ENCODE assay signal across 8 cellular contexts in the genomic region with DNA sequence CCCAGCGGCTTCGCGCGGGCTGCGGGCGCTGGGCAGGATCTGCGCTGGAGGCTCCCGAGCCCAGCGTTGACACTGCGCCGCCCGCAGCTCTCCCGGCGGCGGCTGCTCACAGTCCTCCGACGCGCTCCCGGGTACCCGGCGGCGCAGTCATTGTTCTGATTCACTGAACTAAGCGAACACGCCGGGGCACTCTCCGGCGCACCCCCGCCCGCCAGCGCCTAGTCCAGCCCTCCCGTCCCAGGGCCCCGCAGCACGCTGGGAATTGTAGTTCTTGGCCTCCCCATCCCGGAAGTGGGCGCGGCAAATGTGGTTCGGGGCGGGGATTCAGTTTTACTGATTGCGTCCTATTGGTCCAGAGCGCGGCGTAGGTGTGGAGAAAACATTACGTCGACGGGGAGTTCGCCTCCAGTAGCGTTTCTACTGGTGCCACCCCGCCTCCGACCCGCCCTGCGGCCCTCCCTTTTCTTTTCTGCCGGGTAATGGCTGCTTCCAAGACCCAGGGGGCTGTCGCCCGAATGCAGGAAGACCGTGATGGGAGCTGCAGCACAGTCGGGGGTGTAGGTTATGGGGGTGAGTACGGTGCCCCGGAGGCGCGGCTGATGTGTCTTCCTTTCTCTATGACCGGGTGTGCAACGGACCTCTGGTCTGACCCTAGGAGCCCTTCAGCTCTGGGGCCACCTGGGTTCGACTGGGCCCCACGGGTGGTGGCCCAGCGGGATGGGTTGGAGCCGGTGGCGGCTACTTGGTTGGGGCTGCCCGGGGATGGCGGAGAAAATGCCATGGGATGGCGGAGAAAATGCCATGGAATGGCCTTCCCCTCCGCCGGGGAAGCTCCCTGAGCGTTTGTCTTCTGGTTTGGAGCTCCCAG. TPM values are rescaled to one million over a fixed set of nuclear protein-coding genes. Genes with fewer than 3 reads are reported as not detected.
A peak's percentile ranks its signal among the peaks of the same experiment; 100 is the strongest.
DNase-seq lines count a peak whose midpoint lies in the region; ATAC-seq and TF ChIP-seq lines count a peak whose summit lies in the region.

A gene with protein sequence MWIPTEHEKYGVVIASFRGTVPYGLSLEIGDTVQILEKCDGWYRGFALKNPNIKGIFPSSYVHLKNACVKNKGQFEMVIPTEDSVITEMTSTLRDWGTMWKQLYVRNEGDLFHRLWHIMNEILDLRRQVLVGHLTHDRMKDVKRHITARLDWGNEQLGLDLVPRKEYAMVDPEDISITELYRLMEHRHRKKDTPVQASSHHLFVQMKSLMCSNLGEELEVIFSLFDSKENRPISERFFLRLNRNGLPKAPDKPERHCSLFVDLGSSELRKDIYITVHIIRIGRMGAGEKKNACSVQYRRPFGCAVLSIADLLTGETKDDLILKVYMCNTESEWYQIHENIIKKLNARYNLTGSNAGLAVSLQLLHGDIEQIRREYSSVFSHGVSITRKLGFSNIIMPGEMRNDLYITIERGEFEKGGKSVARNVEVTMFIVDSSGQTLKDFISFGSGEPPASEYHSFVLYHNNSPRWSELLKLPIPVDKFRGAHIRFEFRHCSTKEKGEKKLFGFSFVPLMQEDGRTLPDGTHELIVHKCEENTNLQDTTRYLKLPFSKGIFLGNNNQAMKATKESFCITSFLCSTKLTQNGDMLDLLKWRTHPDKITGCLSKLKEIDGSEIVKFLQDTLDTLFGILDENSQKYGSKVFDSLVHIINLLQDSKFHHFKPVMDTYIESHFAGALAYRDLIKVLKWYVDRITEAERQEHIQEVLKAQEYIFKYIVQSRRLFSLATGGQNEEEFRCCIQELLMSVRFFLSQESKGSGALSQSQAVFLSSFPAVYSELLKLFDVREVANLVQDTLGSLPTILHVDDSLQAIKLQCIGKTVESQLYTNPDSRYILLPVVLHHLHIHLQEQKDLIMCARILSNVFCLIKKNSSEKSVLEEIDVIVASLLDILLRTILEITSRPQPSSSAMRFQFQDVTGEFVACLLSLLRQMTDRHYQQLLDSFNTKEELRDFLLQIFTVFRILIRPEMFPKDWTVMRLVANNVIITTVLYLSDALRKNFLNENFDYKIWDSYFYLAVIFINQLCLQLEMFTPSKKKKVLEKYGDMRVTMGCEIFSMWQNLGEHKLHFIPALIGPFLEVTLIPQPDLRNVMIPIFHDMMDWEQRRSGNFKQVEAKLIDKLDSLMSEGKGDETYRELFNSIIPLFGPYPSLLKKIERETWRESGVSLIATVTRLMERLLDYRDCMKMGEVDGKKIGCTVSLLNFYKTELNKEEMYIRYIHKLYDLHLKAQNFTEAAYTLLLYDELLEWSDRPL (N-terminal part only) (minus strand): TSS at position 162 of the 868 bp plus-strand sequence. CDS start 261 bp downstream, outside the sequence.
A gene with protein sequence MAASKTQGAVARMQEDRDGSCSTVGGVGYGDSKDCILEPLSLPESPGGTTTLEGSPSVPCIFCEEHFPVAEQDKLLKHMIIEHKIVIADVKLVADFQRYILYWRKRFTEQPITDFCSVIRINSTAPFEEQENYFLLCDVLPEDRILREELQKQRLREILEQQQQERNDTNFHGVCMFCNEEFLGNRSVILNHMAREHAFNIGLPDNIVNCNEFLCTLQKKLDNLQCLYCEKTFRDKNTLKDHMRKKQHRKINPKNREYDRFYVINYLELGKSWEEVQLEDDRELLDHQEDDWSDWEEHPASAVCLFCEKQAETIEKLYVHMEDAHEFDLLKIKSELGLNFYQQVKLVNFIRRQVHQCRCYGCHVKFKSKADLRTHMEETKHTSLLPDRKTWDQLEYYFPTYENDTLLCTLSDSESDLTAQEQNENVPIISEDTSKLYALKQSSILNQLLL (plus strand): TSS at position 458 of the 868 bp plus-strand sequence. CDS start 22 bp downstream, at position 480.

- H3K36me3 Mint-ChIP-seq in CD4-positive, alpha-beta T cell (ENCODE audit: low read depth) = peaks cover 13% of the 10 kb centered on the region
- no peaks in the 10 kb centered on the region for H3K36me3 Mint-ChIP-seq in activated CD4-positive, alpha-beta memory T cell treated with anti-CD3 and anti-CD28 coated beads for 36 hours

- intact Hi-C loops in CD4-positive, alpha-beta T cell (cut with DNase I, micrococcal nuclease) = loop anchor here (1.0 to 10.0 kb wide), 7 partner anchors 186 to 911 kb away; a partner anchor contains a TSS
- intact Hi-C loops in activated CD4-positive, alpha-beta memory T cell treated with anti-CD3 and anti-CD28 coated beads for 36 hours (cut with micrococcal nuclease) = loop anchor here (1.0 to 2.0 kb wide), 7 partner anchors 14 to 912 kb away; a partner anchor contains a TSS
- intact Hi-C loops in right lobe of liver (cut with DNase I) = no loop called here

- peak; percentile 98 to 100 (median 99) for DNase-seq in CD4-positive, alpha-beta T cell
- DNase-seq in NCI-H82 (lab: John Stamatoyannopoulos, UW) (peak; percentile 100), right lobe of liver (peak; percentile 99 to 100 (median 99))
- DNase-seq in activated CD4-positive, alpha-beta memory T cell treated with anti-CD3 and anti-CD28 coated beads for 36 hours = peak; percentile 99
- DNase-seq in stimulated activated CD4-positive, alpha-beta T cell treated with anti-CD3 and anti-CD28 coated beads, Interleukin-4, amount 100 ng/mL, for 24 hours = peak; percentile 100

- no peak for TF ChIP-seq CTCF in CD4-positive, alpha-beta T cell (IDR thresholded peaks at IDR 0.05)
- no peak for TF ChIP-seq CTCF in right lobe of liver (IDR thresholded peaks at IDR 0.05)

- H3K4me3 ChIP-seq in duodenal mucosa (ENCODE audit: low read depth in 1 of 2, low read length in 2 of 2) (peak within 1 kb of the TSS; percentile 97 to 98), right lobe of liver (peak within 1 kb of the TSS; percentile 89 to 91 (median 90))

- H3K27ac ChIP-seq in CD4-positive, alpha-beta T cell (ENCODE audit: low read depth, low read length) = peak within 1 kb of the TSS; percentile 48
- H3K27ac ChIP-seq in duodenal mucosa (ENCODE audit: low read depth, low read length) (peak within 1 kb of the TSS; percentile 59), right lobe of liver (peak within 1 kb of the TSS; percentile 80 to 94 (median 86))

- peaks cover 55% of the 10 kb centered on the region for H3K4me1 Mint-ChIP-seq in CD4-positive, alpha-beta T cell (ENCODE audit: low read depth)
- peaks cover 27% of the 10 kb centered on the region for H3K4me1 Mint-ChIP-seq in activated CD4-positive, alpha-beta memory T cell treated with anti-CD3 and anti-CD28 coated beads for 36 hours (ENCODE audit: low read depth)

- peaks cover 30% of the 10 kb centered on the region for H3K27me3 Mint-ChIP-seq in CD4-positive, alpha-beta T cell
- H3K27me3 Mint-ChIP-seq in activated CD4-positive, alpha-beta memory T cell treated with anti-CD3 and anti-CD28 coated beads for 36 hours = peaks cover 30% of the 10 kb centered on the region

- H3K4me3 Mint-ChIP-seq in CD4-positive, alpha-beta T cell = peak within 1 kb of the TSS; percentile 99
- H3K4me3 Mint-ChIP-seq in activated CD4-positive, alpha-beta memory T cell treated with anti-CD3 and anti-CD28 coated beads for 36 hours = peak within 1 kb of the TSS; percentile 86

- H3K36me3 ChIP-seq in duodenal mucosa (ENCODE audit: control insufficient read depth in 1 of 2, insufficient read depth in 2 of 2, low read length in 2 of 2) = no peaks in the 10 kb centered on the region
- H3K36me3 ChIP-seq in right lobe of liver = no peaks in the 10 kb centered on the region

- 0% methylated on average over 19 of the region's 73 CpGs for WGBS in right lobe of liver (ENCODE audit: insufficient coverage, low coverage, low lambda C conversion rate, missing lambda C conversion rate)

- peak; percentile 98 for TF ChIP-seq POLR2A in right lobe of liver (IDR thresholded peaks at IDR 0.05)

- POLR2A ChIA-PET in CD4-positive, alpha-beta T cell (lab: Charles Lee) = interaction anchor here (0.7 to 3.6 kb wide), 4 partner anchors 18 to 644 kb away, joined by 3 to 35 read pairs (median 4); a partner anchor contains a TSS
- POLR2A ChIA-PET in activated CD4-positive, alpha-beta memory T cell treated with anti-CD3 and anti-CD28 coated beads for 36 hours (lab: Charles Lee) = interaction anchor here (0.7 to 3.0 kb wide), 5 partner anchors 9 to 244 kb away, joined by 3 to 23 read pairs (median 3); a partner anchor contains a TSS

- H3K9me3 ChIP-seq in CD4-positive, alpha-beta T cell (ENCODE audit: control insufficient read depth, low read length) = no peaks in the 10 kb centered on the region
- H3K9me3 ChIP-seq in duodenal mucosa (ENCODE audit: control insufficient read depth in 1 of 2, low read length in 2 of 2) = no peaks in the 10 kb centered on the region
- no peaks in the 10 kb centered on the region for H3K9me3 ChIP-seq in right lobe of liver

- H3K9ac ChIP-seq in duodenal mucosa (ENCODE audit: low read depth in 1 of 2, low read length in 2 of 2) = peak within 1 kb of the TSS; percentile 88 to 91

- H3K27me3 ChIP-seq in CD4-positive, alpha-beta T cell (ENCODE audit: control insufficient read depth, insufficient read depth, low read length) = peaks cover 30% of the 10 kb centered on the region
- H3K27me3 ChIP-seq in duodenal mucosa (ENCODE audit: control insufficient read depth in 1 of 2, insufficient read depth in 2 of 2, low read length in 2 of 2) (peaks cover 14 to 30% of the 10 kb centered on the region in 2 donors), right lobe of liver (no peaks in the 10 kb centered on the region)

- peak within 1 kb of the TSS; percentile 91 for H3K27ac Mint-ChIP-seq in CD4-positive, alpha-beta T cell
- H3K27ac Mint-ChIP-seq in activated CD4-positive, alpha-beta memory T cell treated with anti-CD3 and anti-CD28 coated beads for 36 hours = peak within 1 kb of the TSS; percentile 73

- CTCF ChIA-PET in CD4-positive, alpha-beta T cell (lab: Charles Lee) = no interaction called here
- CTCF ChIA-PET in activated CD4-positive, alpha-beta memory T cell treated with anti-CD3 and anti-CD28 coated beads for 36 hours (lab: Charles Lee) = interaction anchor here (1.0 to 2.5 kb wide), 3 partner anchors 9 to 246 kb away, joined by 3 to 8 read pairs (median 4); no protein-coding TSS in a partner anchor

- H3K4me1 ChIP-seq in duodenal mucosa (ENCODE audit: control insufficient read depth in 1 of 2, insufficient read depth in 2 of 2, low read length in 2 of 2) (peaks cover 19 to 27% of the 10 kb centered on the region in 2 donors), right lobe of liver (peaks cover 0 to 56% (median 11%) of the 10 kb centered on the region in 4 donors)

- peak; percentile 87 for ATAC-seq in CD4-positive, alpha-beta T cell (ENCODE audit: poor library complexity)
- ATAC-seq in GM19452 (IDR thresholded peaks at IDR 0.05; ENCODE audit: unreplicated experiment) (peak; percentile 91), HG03575 (IDR thresholded peaks at IDR 0.05; ENCODE audit: extremely low read depth, insufficient number of reproducible peaks, low FRiP score, unreplicated experiment) (peak; percentile 92), right lobe of liver (peak; percentile 87 to 95 (median 90))

- H3K9me3 Mint-ChIP-seq in CD4-positive, alpha-beta T cell = no peaks in the 10 kb centered on the region
- no peaks in the 10 kb centered on the region for H3K9me3 Mint-ChIP-seq in activated CD4-positive, alpha-beta memory T cell treated with anti-CD3 and anti-CD28 coated beads for 36 hours

RNA-seq across cellular contexts. Expression of the first gene that starts in this region (rescaled TPM):
- total RNA-seq in CD4-positive, alpha-beta T cell = under 1 TPM; 0.31 to 0.38 TPM
- total RNA-seq in activated CD4-positive, alpha-beta memory T cell treated with anti-CD3 and anti-CD28 coated beads for 36 hours = 1 to 10 TPM in 1 of 2 experiments, under 1 TPM in 1; 0.36 to 1.1 TPM
- total RNA-seq in right lobe of liver = 10 to 100 TPM in 5 of 6 experiments, 1 to 10 TPM in 1; 9.4 to 29.9 (median 22.8) TPM

RNA-seq across cellular contexts. Expression of the second gene that starts in this region (rescaled TPM):
- 10 to 100 TPM; 21.6 to 22.5 TPM for total RNA-seq in CD4-positive, alpha-beta T cell
- total RNA-seq in activated CD4-positive, alpha-beta memory T cell treated with anti-CD3 and anti-CD28 coated beads for 36 hours = 10 to 100 TPM; 24.9 to 26.6 TPM
- total RNA-seq in right lobe of liver = 10 to 100 TPM; 11.2 to 20.9 (median 13.1) TPM

Comparison
In these comparisons a context has a peak if more than half of its experiments do, and no peak if none do; other contexts are left out.
1. Peak in every context shown above with its lines: DNase-seq, ATAC-seq, H3K4me3 ChIP-seq and H3K27ac ChIP-seq.
2. RNA of the first gene that starts in this region (total RNA-seq): 9.4 to 29.9 TPM in right lobe of liver; 0.36 to 1.1 TPM in activated CD4-positive, alpha-beta memory T cell treated with anti-CD3 and anti-CD28 coated beads for 36 hours and 0.31 to 0.38 TPM in CD4-positive, alpha-beta T cell; every median in the first group is over 4 times any median in the second.
3. intact Hi-C loops: an anchor here in CD4-positive, alpha-beta T cell (1.0 to 10.0 kb wide) and activated CD4-positive, alpha-beta memory T cell treated with anti-CD3 and anti-CD28 coated beads for 36 hours (1.0 to 2.0 kb wide); none called in right lobe of liver.